In the genomic region with DNA sequence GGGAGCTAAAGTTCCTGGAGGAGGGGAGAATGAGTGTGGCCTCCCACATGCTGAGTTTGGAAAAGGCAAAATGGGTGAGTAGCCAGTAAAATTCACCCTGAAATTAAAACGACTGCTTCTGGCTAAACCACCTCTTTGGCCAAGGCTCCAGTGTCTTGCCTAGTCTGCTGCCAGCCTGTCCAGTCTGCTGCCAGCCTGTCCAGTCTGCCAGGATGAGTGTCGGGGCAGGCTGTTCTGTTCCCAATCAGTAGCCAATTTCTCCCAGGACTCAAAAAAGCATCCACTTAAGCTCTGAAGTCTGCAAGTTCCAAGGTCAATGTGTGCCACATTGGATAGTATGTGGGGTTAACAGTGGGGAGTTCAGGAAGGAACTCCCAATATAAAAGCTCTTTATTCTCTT, we compare ENCODE assay signal across 12 cellular contexts.
"Had no signal": no experiment of that assay in that cellular context is flagged by ENCODE, and none has a peak within 500 bp of the region (broad histone marks: within the 10 kb centered on the region; RNA-seq: fewer than 3 reads in every experiment).

No MANE protein-coding gene starts in this region.

- ATAC-seq: activated T-cell treated with anti-CD3 and anti-CD28 coated beads, Interleukin-2, amount 50 U/mL, for 72 hours; stimulated activated naive B cell treated with anti-CD40 and anti-IgM and Interleukin-4, amounts not matched to agents 10 μg/mL and 1 μg/mL and 100 μg/mL, for 72 hours had no signal

- DNase-seq: activated CD4-positive, CD25-positive, alpha-beta regulatory T cell; activated CD8-positive, alpha-beta memory T cell treated with anti-CD3 and anti-CD28 coated beads, Interleukin-2, amount 50 U/mL, for 48 hours; activated gamma-delta T cell treated with Interleukin-2 at 50 U/mL for 16 hours; activated naive CD8-positive, alpha-beta T cell treated with anti-CD3 and anti-CD28 coated beads for 36 hours; activated T-cell treated with anti-CD3 and anti-CD28 coated beads, Interleukin-2, amount 50 U/mL, for 72 hours; endodermal cell; erythroblast; ovary; stimulated activated CD4-positive, alpha-beta T cell treated with anti-CD3 and anti-CD28 coated beads, Interleukin-2, amount 100 ng/mL, for 48 hours; stimulated activated naive B cell treated with anti-CD40 and anti-IgM and Interleukin-4, amounts not matched to agents 10 μg/mL and 1 μg/mL and 100 μg/mL, for 72 hours; SW 1271; trophoblast cell had no signal
